Comparison of ENCODE assay signal across 8 cellular contexts in genomic region chr6:26126394-26127221, GRCh38. TPM values are rescaled to one million over a fixed set of nuclear protein-coding genes. Genes with fewer than 3 reads are reported as not detected.
A peak's percentile ranks its signal among the peaks of the same experiment; 100 is the strongest.
DNase-seq lines count a peak whose midpoint lies in the region; ATAC-seq, FAIRE-seq and TF ChIP-seq lines count a peak whose summit lies in the region.

No MANE protein-coding gene starts in this region.

- in situ Hi-C loops in Panc1 (cut with HindIII; ENCODE audit: low pct_unique_long_range_greater_than_20kb, low sequenced_read_pairs) = no loop called here

- peak overlapping the region; percentile 82 to 100 for H3K4me3 ChIP-seq in Panc1 (ENCODE audit: low read depth in 2 of 2, low read length in 2 of 2)
- H3K4me3 ChIP-seq in esophagus muscularis mucosa = peak overlapping the region; percentile 80 to 94 (median 87)
- peak overlapping the region; percentile 87 for H3K4me3 ChIP-seq in psoas muscle

- POLR2A ChIA-PET in Panc1 (lab: Charles Lee) = interaction anchor here (0.7 to 7.2 kb wide), 3 partner anchors 30 to 83 kb away, joined by 4 to 88 read pairs (median 18); a partner anchor contains a TSS

- H3K27me3 ChIP-seq in Panc1 (ENCODE audit: control insufficient read depth, insufficient read depth, low read length) (no peaks in the 10 kb centered on the region), esophagus muscularis mucosa (no peaks in the 10 kb centered on the region), psoas muscle (ENCODE audit: insufficient read depth in 3 of 3, low read length in 2 of 3) (no peaks in the 10 kb centered on the region)

- no peak for TF ChIP-seq POLR2A in GM12892 (IDR thresholded peaks at IDR 0.05; ENCODE audit: low read depth, low read length)
- TF ChIP-seq POLR2A in esophagus muscularis mucosa (IDR thresholded peaks at IDR 0.05; ENCODE audit: low read depth) = no peak

- WGBS in esophagus muscularis mucosa = 16% methylated on average over 8 of the region's 8 CpGs
- WGBS in psoas muscle, 3 donors = 8 to 14% (median 12%) methylated on average over 8 of the region's 8 CpGs

- intact Hi-C loops in Panc1 (cut with micrococcal nuclease; ENCODE audit: unreplicated experiment) = loop anchor here (5.0 kb wide), 1 partner anchor 1686 kb away; a partner anchor contains a TSS
- intact Hi-C loops in esophagus muscularis mucosa (cut with DNase I) = loop anchor here (5.0 kb wide), 1 partner anchor 46 kb away; no protein-coding TSS in a partner anchor
- intact Hi-C loops in psoas muscle (cut with DNase I) = no loop called here

- CTCF ChIA-PET in Panc1 (lab: Charles Lee) = interaction anchor here (0.9 kb wide), 1 partner anchor 100 kb away, joined by 7 read pairs; no protein-coding TSS in a partner anchor

- FAIRE-seq in GM12892 (lab: Jason Lieb, UNC) = peak; percentile 17

- TF ChIP-seq EP300 in esophagus muscularis mucosa (IDR thresholded peaks at IDR 0.05) = no peak

- H3K36me3 ChIP-seq in Panc1 (ENCODE audit: control insufficient read depth, insufficient read depth, low read length) (peaks cover 27% of the 10 kb centered on the region), esophagus muscularis mucosa (peaks cover 0 to 38% (median 23%) of the 10 kb centered on the region in 4 donors), psoas muscle (ENCODE audit: insufficient read depth in 1 of 2, low read depth in 1 of 2) (peaks cover 5 to 30% of the 10 kb centered on the region in 2 donors)

- H3K4me1 ChIP-seq in Panc1 (ENCODE audit: control insufficient read depth, insufficient read depth, low read length) (peaks cover 16% of the 10 kb centered on the region), esophagus muscularis mucosa (peaks cover 43 to 55% (median 54%) of the 10 kb centered on the region in 4 donors), psoas muscle (peaks cover 38% of the 10 kb centered on the region)

- H3K27ac ChIP-seq in Panc1 (ENCODE audit: low read length) (peak overlapping the region; percentile 94), esophagus muscularis mucosa (replicated peaks in 1 of 4) (peak overlapping the region; percentile 95 to 98 (median 96)), psoas muscle (peak overlapping the region; percentile 97)

- ATAC-seq in Panc1 (no peak), psoas muscle (no peak), GM19351 (IDR thresholded peaks at IDR 0.05; ENCODE audit: unreplicated experiment) (no peak)

- TF ChIP-seq CTCF in Panc1 (IDR thresholded peaks at IDR 0.05) (no peak), esophagus muscularis mucosa (IDR thresholded peaks at IDR 0.05) (no peak), psoas muscle (IDR thresholded peaks at IDR 0.05) (no peak)

- DNase-seq in GM12892 (ENCODE audit: insufficient read length) (no peak), Panc1 (ENCODE audit: low read depth, low spot score) (no peak), esophagus muscularis mucosa (ENCODE audit: extremely low spot score) (no peak), psoas muscle (no peak), SIG-M5 treated with dmso at 0.1 percent for 504 hours (lab: John Stamatoyannopoulos, UW; ENCODE audit: unreplicated experiment) (no peak), kidney glomerular epithelial cell (lab: John Stamatoyannopoulos, UW) (no peak)
- no peak for DNase-seq in stimulated activated CD4-positive, alpha-beta T cell treated with anti-CD3 and anti-CD28 coated beads, Interleukin-2, amount 100 ng/mL, for 24 hours

- TSS peak; percentile 47 for BruUV-seq in Panc1 (replicated peaks; lab: Mats Ljungman, UMichigan)

- H3K9me3 ChIP-seq in Panc1 (ENCODE audit: control insufficient read depth, insufficient read depth, low read depth, low read length) (no peaks in the 10 kb centered on the region), esophagus muscularis mucosa (no peaks in the 10 kb centered on the region), psoas muscle (no peaks in the 10 kb centered on the region)

RNA-seq across cellular contexts. Expression of gene HFE, which starts 39.4 kb away (rescaled TPM):
- polyA plus RNA-seq in GM12892 (2012; ENCODE audit: missing spikeins) = 4.4 TPM
- total RNA-seq in Panc1 (2021; ENCODE audit: unreplicated experiment) (12.1 TPM), esophagus muscularis mucosa (1 to 10 TPM; 3.0 to 9.9 (median 6.5) TPM), psoas muscle (1 to 10 TPM in 3 of 4 donors, under 1 TPM in 1; 0.99 to 2.7 (median 1.6) TPM)
- polyA plus RNA-seq in Panc1 (2012; ENCODE audit: insufficient read length) = 17.7 TPM
- polyA plus RNA-seq in psoas muscle = 1 to 10 TPM in 1 of 3 donors, under 1 TPM in 2; 0.32 to 1.2 (median 0.40) TPM

Comparison
In these comparisons a context has a peak if more than half of its experiments do, and no peak if none do; other contexts are left out.
1. intact Hi-C loops: an anchor here in Panc1 (5.0 kb wide) and esophagus muscularis mucosa (5.0 kb wide); none called in psoas muscle.